In the genomic region with DNA sequence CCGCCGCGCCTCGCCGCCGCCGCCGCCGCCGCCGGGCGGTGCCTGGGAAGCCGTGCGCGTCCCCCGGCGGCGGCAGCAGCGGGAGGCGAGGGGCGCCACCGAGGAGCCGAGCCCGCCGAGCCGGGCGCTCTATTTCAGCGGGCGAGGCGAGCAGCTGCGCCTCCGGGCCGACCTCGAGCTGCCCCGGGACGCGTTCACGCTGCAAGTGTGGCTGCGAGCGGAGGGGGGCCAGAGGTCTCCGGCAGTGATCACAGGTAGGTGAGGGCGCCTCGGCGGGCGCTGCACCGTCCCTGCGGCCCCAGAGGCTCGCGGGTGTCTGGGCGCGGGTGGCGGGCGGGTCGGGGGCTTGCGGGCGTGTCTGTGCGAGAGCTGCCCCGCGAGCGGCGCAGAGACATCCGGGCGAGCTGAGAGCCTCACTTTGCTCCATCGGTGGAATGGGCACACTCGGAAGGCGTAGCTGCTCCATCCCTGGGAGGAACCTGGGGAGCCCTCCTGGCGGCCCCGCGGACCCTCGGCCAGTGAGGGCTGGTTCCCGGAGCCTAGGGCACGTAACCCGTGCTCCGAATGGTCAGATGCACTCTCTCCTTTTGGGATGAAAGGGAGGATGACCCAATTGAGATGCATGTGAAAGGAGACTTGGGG, we compare ENCODE assay signal across 10 cellular contexts. TPM values are rescaled to one million over a fixed set of nuclear protein-coding genes. Genes with fewer than 3 reads are reported as not detected.
A peak's percentile ranks its signal among the peaks of the same experiment; 100 is the strongest.
DNase-seq lines count a peak whose midpoint lies in the region; ATAC-seq, FAIRE-seq and TF ChIP-seq lines count a peak whose summit lies in the region.
"Had no signal": no experiment of that assay in that cellular context is flagged by ENCODE, and none has a peak within 500 bp of the region (broad histone marks: within the 10 kb centered on the region; RNA-seq: fewer than 3 reads in every experiment).

No MANE protein-coding gene starts in this region.

- H3K4me3 ChIP-seq in SJSA1 (peak overlapping the region; percentile 79), cardiac muscle cell (peak overlapping the region; percentile 73)

- H3K36me3 ChIP-seq in ES-I3 (ENCODE audit: insufficient read depth, low read length) (no peaks in the 10 kb centered on the region), SJSA1 (peaks cover 15% of the 10 kb centered on the region; the same call in 1 of the 2 replicates), cardiac muscle cell (no peaks in the 10 kb centered on the region)

- H3K4me1 ChIP-seq in ES-I3 (ENCODE audit: insufficient read depth, low read length) (peaks cover 7% of the 10 kb centered on the region; the same call in 1 of the 2 replicates), SJSA1 (replicated peaks) (peaks cover 40% of the 10 kb centered on the region), cardiac muscle cell (ENCODE audit: low read depth) (peaks cover 25% of the 10 kb centered on the region)

- no peak for ATAC-seq in GM18873 (IDR thresholded peaks at IDR 0.05; ENCODE audit: low FRiP score, unreplicated experiment)

- no peaks in the 10 kb centered on the region for H3K27me3 ChIP-seq in SJSA1 (replicated peaks)
- peaks cover 29% of the 10 kb centered on the region for H3K27me3 ChIP-seq in cardiac muscle cell

- no peak for TF ChIP-seq CTCF in cardiac muscle cell (IDR thresholded peaks at IDR 0.05; ENCODE audit: low read depth, low read length)

- intact Hi-C loops in posterior vena cava (cut with DNase I) = loop anchor here (5.0 to 10.0 kb wide), 4 partner anchors 320 to 560 kb away; no protein-coding TSS in a partner anchor

- no peak for FAIRE-seq in HTR-8/SVneo (lab: Jason Lieb, UNC)

- DNase-seq in SJSA1 (ENCODE audit: low read depth in 1 of 2, low spot score in 2 of 2) (peak in 1 of 2 experiments; percentile 42), cardiac muscle cell (ENCODE audit: low read depth in 1 of 2, low spot score in 1 of 2) (peak; percentile 48 to 76), posterior vena cava (ENCODE audit: low spot score) (peak; percentile 80), HPDE6-E6E7 (ENCODE audit: extremely low spot score) (no peak), HTR-8/SVneo (ENCODE audit: insufficient read length, low spot score) (no peak), foreskin melanocyte (no peak)
- DNase-seq: activated naive CD8-positive, alpha-beta T cell treated with anti-CD3 and anti-CD28 coated beads for 36 hours; stimulated activated CD4-positive, alpha-beta T cell treated with anti-CD3 and anti-CD28 coated beads, Interleukin-4, amount 100 ng/mL, for 1 hour had no signal

- peak overlapping the region; percentile 60 for H3K9ac ChIP-seq in ES-I3 (ENCODE audit: low read depth, low read length)

- peak overlapping the region; percentile 64 for H3K27ac ChIP-seq in SJSA1
- no peak overlapping the region for H3K27ac ChIP-seq in cardiac muscle cell

- H3K9me3 ChIP-seq in ES-I3 (ENCODE audit: control insufficient read depth, insufficient read depth, low read length) = no peaks in the 10 kb centered on the region
- H3K9me3 ChIP-seq in SJSA1 (replicated peaks) = no peaks in the 10 kb centered on the region
- H3K9me3 ChIP-seq in cardiac muscle cell (ENCODE audit: low read depth) = no peaks in the 10 kb centered on the region

RNA-seq across cellular contexts. Expression of gene PAPPA, which starts 0.9 kb away (rescaled TPM):
- total RNA-seq in SJSA1 (2014; rRNA removed; shearing (Covaris generic)) = 1.9 and 5.3 TPM in 2 replicates
- 0.80 and 0.81 TPM in 2 replicates for total RNA-seq in cardiac muscle cell
- polyA plus RNA-seq in cardiac muscle cell = 0.20 and 0.76 TPM in 2 replicates
- 10 to 100 TPM in 1 of 2 donors, 1 to 10 TPM in 1; 9.9 to 15.3 TPM for total RNA-seq in posterior vena cava
- total RNA-seq: activated naive CD8-positive, alpha-beta T cell treated with anti-CD3 and anti-CD28 coated beads for 36 hours had no signal

Comparison
In these comparisons a context has a peak if more than half of its experiments do, and no peak if none do; other contexts are left out.
1. DNase-seq: peak in cardiac muscle cell (2 of 2) and posterior vena cava (single experiment); none in HPDE6-E6E7 (single experiment), HTR-8/SVneo (single experiment) and foreskin melanocyte (single experiment).